25 cellular contexts compared by ENCODE assay signal in genomic region chr5:157155297-157155696, GRCh38. TPM values are rescaled to one million over a fixed set of nuclear protein-coding genes. Genes with fewer than 3 reads are reported as not detected.
DNase-seq lines count a peak whose midpoint lies in the region; ATAC-seq and TF ChIP-seq lines count a peak whose summit lies in the region.
"Had no signal": no experiment of that assay in that cellular context is flagged by ENCODE, and none has a peak within 500 bp of the region (broad histone marks: within the 10 kb centered on the region; RNA-seq: fewer than 3 reads in every experiment).

No MANE protein-coding gene starts in this region.

- no peaks in the 10 kb centered on the region for H3K27me3 ChIP-seq in naive thymus-derived CD4-positive, alpha-beta T cell (ENCODE audit: control insufficient read depth in 2 of 2, insufficient read depth in 2 of 2, low read length in 2 of 2)
- H3K27me3 ChIP-seq: BLaER1 treated with 17β-estradiol and CSF1 and Interleukin-3, amounts not matched to agents 10 nM and 100 nM had no signal

- peaks cover 87% of the 10 kb centered on the region for H3K4me1 Mint-ChIP-seq in activated T-cell treated with anti-CD3 and anti-CD28 coated beads, Interleukin-2, amount 50 U/mL, for 24 hours (ENCODE audit: low read depth)
- peaks cover 77% of the 10 kb centered on the region for H3K4me1 Mint-ChIP-seq in activated CD8-positive, alpha-beta T cell treated with anti-CD3 and anti-CD28 coated beads for 36 hours (ENCODE audit: low read depth)
- peaks cover 42 to 87% (median 77%) of the 10 kb centered on the region in 7 donors for H3K4me1 Mint-ChIP-seq in naive thymus-derived CD4-positive, alpha-beta T cell
- H3K4me1 Mint-ChIP-seq in CD14-positive monocyte, result no peaks in the 10 kb centered on the region
- H3K4me1 Mint-ChIP-seq: activated B cell treated with CpG ODN at 0.5 μM for 24 hours had no signal

- intact Hi-C loops in activated CD8-positive, alpha-beta T cell treated with anti-CD3 and anti-CD28 coated beads for 36 hours (cut with micrococcal nuclease), result no loop called here
- intact Hi-C loops in naive thymus-derived CD4-positive, alpha-beta T cell (cut with micrococcal nuclease), result loop anchor here (1.0 to 5.0 kb wide), 4 partner anchors 12 to 37 kb away; partner anchors contain the start of gene ITK (in 1 of the 2)
- intact Hi-C loops in CD14-positive monocyte (cut with micrococcal nuclease), result no loop called here

- no peaks in the 10 kb centered on the region for H3K27me3 Mint-ChIP-seq in activated T-cell treated with anti-CD3 and anti-CD28 coated beads, Interleukin-2, amount 50 U/mL, for 24 hours
- H3K27me3 Mint-ChIP-seq in activated CD8-positive, alpha-beta T cell treated with anti-CD3 and anti-CD28 coated beads for 36 hours, result no peaks in the 10 kb centered on the region
- no peaks in the 10 kb centered on the region for H3K27me3 Mint-ChIP-seq in naive thymus-derived CD4-positive, alpha-beta T cell
- peaks cover 1 to 17% (median 3%) of the 10 kb centered on the region in 3 donors for H3K27me3 Mint-ChIP-seq in CD14-positive monocyte (ENCODE audit: low read depth in 3 of 3)
- H3K27me3 Mint-ChIP-seq: activated B cell treated with CpG ODN at 0.5 μM for 24 hours had no signal

- peak overlapping the region; percentile 93 for H3K27ac Mint-ChIP-seq in activated T-cell treated with anti-CD3 and anti-CD28 coated beads, Interleukin-2, amount 50 U/mL, for 24 hours
- H3K27ac Mint-ChIP-seq in activated CD8-positive, alpha-beta T cell treated with anti-CD3 and anti-CD28 coated beads for 36 hours, result peak overlapping the region; percentile 98
- peak overlapping the region; percentile 84 to 97 (median 88) for H3K27ac Mint-ChIP-seq in naive thymus-derived CD4-positive, alpha-beta T cell
- H3K27ac Mint-ChIP-seq in CD14-positive monocyte, result no peak overlapping the region
- H3K27ac Mint-ChIP-seq: activated B cell treated with CpG ODN at 0.5 μM for 24 hours had no signal

- no peaks in the 10 kb centered on the region for H3K9me3 Mint-ChIP-seq in activated T-cell treated with anti-CD3 and anti-CD28 coated beads, Interleukin-2, amount 50 U/mL, for 24 hours
- peaks cover 4% of the 10 kb centered on the region for H3K9me3 Mint-ChIP-seq in activated CD8-positive, alpha-beta T cell treated with anti-CD3 and anti-CD28 coated beads for 36 hours
- H3K9me3 Mint-ChIP-seq in naive thymus-derived CD4-positive, alpha-beta T cell, result peaks cover 0 to 1% (median 0%) of the 10 kb centered on the region in 11 donors
- peaks cover 0 to 2% (median 0%) of the 10 kb centered on the region in 7 donors for H3K9me3 Mint-ChIP-seq in CD14-positive monocyte
- H3K9me3 Mint-ChIP-seq: activated B cell treated with CpG ODN at 0.5 μM for 24 hours had no signal

- CTCF ChIA-PET in activated CD8-positive, alpha-beta T cell treated with anti-CD3 and anti-CD28 coated beads for 36 hours (lab: Charles Lee), result interaction anchor here (0.9 to 3.5 kb wide), 10 partner anchors 12 to 133 kb away, joined by 3 to 15 read pairs (median 3); partner anchors contain the start of gene ITK
- CTCF ChIA-PET in naive thymus-derived CD4-positive, alpha-beta T cell (lab: Charles Lee), result interaction anchor here (0.6 to 1.4 kb wide), 4 partner anchors 12 to 102 kb away, joined by 3 to 5 read pairs (median 4); partner anchors contain the start of genes ITK and MED7

- no peak for DNase-seq in activated T-cell treated with anti-CD3 and anti-CD28 coated beads, Interleukin-2, amount 50 U/mL, for 24 hours
- DNase-seq in activated T-cell treated with anti-CD3 and anti-CD28 coated beads for 4 hours, result no peak
- no peak for DNase-seq in activated CD8-positive, alpha-beta T cell treated with anti-CD3 and anti-CD28 coated beads for 36 hours
- DNase-seq in naive thymus-derived CD4-positive, alpha-beta T cell, result no peak
- no peak for DNase-seq in CD14-positive monocyte (ENCODE audit: low spot score)
- DNase-seq: activated B cell treated with CpG ODN at 0.5 μM for 24 hours; DMS153; GDM1; heart right ventricle; KBM-7; lower lobe of right lung; NCI-H1930; NCI-H446 treated with DMSO at 0.1 percent for 48 hours; right cardiac atrium; stimulated activated CD4-positive, alpha-beta T cell treated with anti-CD3 and anti-CD28 coated beads, Interleukin-15, amount 100 ng/mL, for 24 hours; T-helper 9 cell had no signal

- no peaks in the 10 kb centered on the region for H3K36me3 Mint-ChIP-seq in activated T-cell treated with anti-CD3 and anti-CD28 coated beads, Interleukin-2, amount 50 U/mL, for 24 hours (ENCODE audit: low read depth)
- H3K36me3 Mint-ChIP-seq in activated CD8-positive, alpha-beta T cell treated with anti-CD3 and anti-CD28 coated beads for 36 hours (ENCODE audit: low read depth), result peaks cover 12% of the 10 kb centered on the region
- peaks cover 0 to 4% (median 0%) of the 10 kb centered on the region in 5 donors for H3K36me3 Mint-ChIP-seq in naive thymus-derived CD4-positive, alpha-beta T cell
- no peaks in the 10 kb centered on the region for H3K36me3 Mint-ChIP-seq in CD14-positive monocyte

- TF ChIP-seq CTCF in activated CD8-positive, alpha-beta T cell treated with anti-CD3 and anti-CD28 coated beads for 36 hours (IDR thresholded peaks at IDR 0.05), result no peak
- no peak for TF ChIP-seq CTCF in CD14-positive monocyte (IDR thresholded peaks at IDR 0.05)

- H3K4me1 ChIP-seq in naive thymus-derived CD4-positive, alpha-beta T cell (ENCODE audit: control insufficient read depth in 2 of 2, insufficient read depth in 2 of 2, low read length in 2 of 2), result peaks cover 49 to 58% of the 10 kb centered on the region in 2 donors
- H3K4me1 ChIP-seq: BLaER1 treated with 17β-estradiol and CSF1 and Interleukin-3, amounts not matched to agents 10 nM and 100 nM; heart right ventricle; lower lobe of right lung had no signal

- POLR2A ChIA-PET in activated CD8-positive, alpha-beta T cell treated with anti-CD3 and anti-CD28 coated beads for 36 hours (lab: Charles Lee), result interaction anchor here (0.8 to 12.0 kb wide), 6 partner anchors 12 to 84 kb away, joined by 3 to 280 read pairs (median 5); partner anchors contain the start of genes GARIN3, ITK and MED7
- POLR2A ChIA-PET in naive thymus-derived CD4-positive, alpha-beta T cell (lab: Charles Lee), result interaction anchor here (0.8 to 5.7 kb wide), 18 partner anchors 10 to 155 kb away, joined by 3 to 34 read pairs (median 6); partner anchors contain the start of genes GARIN3, ITK and MED7

- peak overlapping the region; percentile 50 for H3K27ac ChIP-seq in naive thymus-derived CD4-positive, alpha-beta T cell (ENCODE audit: low read depth, low read length)
- H3K27ac ChIP-seq: BLaER1 treated with 17β-estradiol and CSF1 and Interleukin-3, amounts not matched to agents 10 nM and 100 nM; lower lobe of right lung had no signal

- no peaks in the 10 kb centered on the region for H3K9me3 ChIP-seq in naive thymus-derived CD4-positive, alpha-beta T cell (ENCODE audit: control insufficient read depth in 2 of 3, low read length in 3 of 3)
- H3K9me3 ChIP-seq: lower lobe of right lung had no signal

- no peak for ATAC-seq in activated CD8-positive, alpha-beta T cell treated with anti-CD3 and anti-CD28 coated beads for 36 hours
- no peak for ATAC-seq in naive thymus-derived CD4-positive, alpha-beta T cell
- ATAC-seq in GM21423 (IDR thresholded peaks at IDR 0.05; ENCODE audit: unreplicated experiment), result no peak
- ATAC-seq: heart right ventricle, lower lobe of right lung, right cardiac atrium had no signal

- peak overlapping the region; percentile 26 for H3K4me3 ChIP-seq in naive thymus-derived CD4-positive, alpha-beta T cell (ENCODE audit: low read length)
- H3K4me3 ChIP-seq: BLaER1 treated with 17β-estradiol and CSF1 and Interleukin-3, amounts not matched to agents 10 nM and 100 nM; heart right ventricle; lower lobe of right lung had no signal

- H3K36me3 ChIP-seq in naive thymus-derived CD4-positive, alpha-beta T cell (ENCODE audit: control insufficient read depth in 2 of 3, insufficient read depth in 3 of 3, low read length in 3 of 3), result no peaks in the 10 kb centered on the region
- H3K36me3 ChIP-seq: BLaER1 treated with 17β-estradiol and CSF1 and Interleukin-3, amounts not matched to agents 10 nM and 100 nM; heart right ventricle; lower lobe of right lung had no signal

- peak overlapping the region; percentile 79 for H3K4me3 Mint-ChIP-seq in activated T-cell treated with anti-CD3 and anti-CD28 coated beads, Interleukin-2, amount 50 U/mL, for 24 hours
- H3K4me3 Mint-ChIP-seq in activated CD8-positive, alpha-beta T cell treated with anti-CD3 and anti-CD28 coated beads for 36 hours, result peak overlapping the region; percentile 82
- peak overlapping the region; percentile 71 to 95 (median 83) for H3K4me3 Mint-ChIP-seq in naive thymus-derived CD4-positive, alpha-beta T cell
- H3K4me3 Mint-ChIP-seq in CD14-positive monocyte, result no peak overlapping the region
- H3K4me3 Mint-ChIP-seq: activated B cell treated with CpG ODN at 0.5 μM for 24 hours had no signal

RNA-seq across cellular contexts. Expression of gene GARIN3, which starts 10.8 kb away (rescaled TPM):
- 1 to 10 TPM in 1 of 2 experiments, under 1 TPM in 1; 0.77 to 1.1 TPM for total RNA-seq in activated CD8-positive, alpha-beta T cell treated with anti-CD3 and anti-CD28 coated beads for 36 hours
- not detected for total RNA-seq in naive thymus-derived CD4-positive, alpha-beta T cell
- under 1 TPM in 1 of 2 donors, not detected in 1; 0.07 TPM for polyA plus RNA-seq in naive thymus-derived CD4-positive, alpha-beta T cell
- not detected for polyA plus RNA-seq in CD14-positive monocyte
- total RNA-seq: A673, activated B cell treated with CpG ODN at 0.5 μM for 24 hours, bronchial epithelial cell, endothelial cell of umbilical vein, H1, heart right ventricle, lower lobe of right lung, osteocyte, right cardiac atrium, SK-MEL-5 had no signal
- polyA plus RNA-seq: endothelial cell of umbilical vein, H1, heart right ventricle, right cardiac atrium, thymus had no signal

RNA-seq across cellular contexts. Expression of gene MED7, which starts 12.6 kb away (rescaled TPM):
- total RNA-seq in activated CD8-positive, alpha-beta T cell treated with anti-CD3 and anti-CD28 coated beads for 36 hours, result 10 to 100 TPM; 13.6 to 13.7 TPM
- total RNA-seq in naive thymus-derived CD4-positive, alpha-beta T cell, result 10 to 100 TPM in 3 of 5 experiments, 1 to 10 TPM in 2; 5.8 to 18.5 (median 14.2) TPM
- polyA plus RNA-seq in naive thymus-derived CD4-positive, alpha-beta T cell, result 10 to 100 TPM; 13.5 to 20.5 TPM
- polyA plus RNA-seq in CD14-positive monocyte, result 10 to 100 TPM; 11.9 to 13.0 TPM

RNA-seq across cellular contexts. Expression of gene ITK, which starts 25.3 kb away (rescaled TPM):
- 100 to 1,000 TPM; 229 to 236 TPM for total RNA-seq in activated CD8-positive, alpha-beta T cell treated with anti-CD3 and anti-CD28 coated beads for 36 hours
- total RNA-seq in naive thymus-derived CD4-positive, alpha-beta T cell, result 100 to 1,000 TPM; 278 to 481 (median 324) TPM
- polyA plus RNA-seq in naive thymus-derived CD4-positive, alpha-beta T cell, result 100 to 1,000 TPM; 183 to 245 TPM
- under 1 TPM; 0.39 to 0.60 TPM for polyA plus RNA-seq in CD14-positive monocyte
- total RNA-seq: A673, bronchial epithelial cell, endothelial cell of umbilical vein, H1, osteocyte had no signal
- polyA plus RNA-seq: endothelial cell of umbilical vein had no signal

RNA-seq across cellular contexts. Expression of gene HAVCR2, which starts 46.5 kb away (rescaled TPM):
- 10 to 100 TPM; 28.7 to 34.6 TPM for total RNA-seq in activated CD8-positive, alpha-beta T cell treated with anti-CD3 and anti-CD28 coated beads for 36 hours
- total RNA-seq in naive thymus-derived CD4-positive, alpha-beta T cell, result 100 to 1,000 TPM in 1 of 5 experiments, 10 to 100 TPM in 1, 1 to 10 TPM in 3; 5.1 to 110 (median 5.5) TPM
- 1 to 10 TPM; 2.2 to 4.7 TPM for polyA plus RNA-seq in naive thymus-derived CD4-positive, alpha-beta T cell
- 10 to 100 TPM; 45.0 to 56.8 TPM for polyA plus RNA-seq in CD14-positive monocyte
- total RNA-seq: endothelial cell of umbilical vein, H1, SK-MEL-5 had no signal
- polyA plus RNA-seq: endothelial cell of umbilical vein had no signal

Comparison
In these comparisons a context has a peak if more than half of its experiments do, and no peak if none do; other contexts are left out.
1. H3K27ac Mint-ChIP-seq: peak in activated T-cell treated with anti-CD3 and anti-CD28 coated beads, Interleukin-2, amount 50 U/mL, for 24 hours (single experiment), activated CD8-positive, alpha-beta T cell treated with anti-CD3 and anti-CD28 coated beads for 36 hours (single experiment) and naive thymus-derived CD4-positive, alpha-beta T cell (9 of 9); none in CD14-positive monocyte (0 of 7).
2. H3K4me3 Mint-ChIP-seq: peak in activated T-cell treated with anti-CD3 and anti-CD28 coated beads, Interleukin-2, amount 50 U/mL, for 24 hours (single experiment), activated CD8-positive, alpha-beta T cell treated with anti-CD3 and anti-CD28 coated beads for 36 hours (single experiment) and naive thymus-derived CD4-positive, alpha-beta T cell (10 of 10); none in CD14-positive monocyte (0 of 2).
3. intact Hi-C loops: an anchor here in naive thymus-derived CD4-positive, alpha-beta T cell (1.0 to 5.0 kb wide); none called in activated CD8-positive, alpha-beta T cell treated with anti-CD3 and anti-CD28 coated beads for 36 hours and CD14-positive monocyte.